ENCODE assay signal across 35 cellular contexts in genomic region chr7:89129600-89130375, GRCh38.
"Had no signal": no experiment of that assay in that cellular context is flagged by ENCODE, and none has a peak within 500 bp of the region (broad histone marks: within the 10 kb centered on the region; RNA-seq: fewer than 3 reads in every experiment).

No MANE protein-coding gene starts in this region.

- H3K36me3 ChIP-seq: adrenal gland, brain microvascular endothelial cell, breast epithelium had no signal

- H3K27ac ChIP-seq: adrenal gland, body of pancreas, brain microvascular endothelial cell, breast epithelium, VCaP had no signal

- H3K27me3 ChIP-seq: adrenal gland, body of pancreas, brain microvascular endothelial cell, breast epithelium had no signal

- FAIRE-seq: astrocyte, TTC549 had no signal

- DNase-seq: activated CD4-positive, alpha-beta memory T cell treated with anti-CD3 and anti-CD28 coated beads, Interleukin-2, amount 10 ng/mL, durations not matched to agents 7 days and 5 days; activated CD4-positive, alpha-beta T cell treated with anti-CD3 and anti-CD28 coated beads for 1 hour; activated CD4-positive, alpha-beta T cell treated with anti-CD3 and anti-CD28 coated beads for 36 hours; activated CD4-positive, alpha-beta T cell treated with anti-CD3 and anti-CD28 coated beads for 48 hours; activated CD4-positive, alpha-beta T cell treated with anti-CD3 and anti-CD28 coated beads, Interleukin-2, amount 10 ng/mL, durations not matched to agents 7 days and 5 days; activated CD4-positive, alpha-beta T cell treated with anti-CD3 and anti-CD28 coated beads, Interleukin-2, amount 50 U/mL, for 48 hours; activated CD4-positive, CD25-positive, alpha-beta regulatory T cell; activated CD8-positive, alpha-beta memory T cell treated with anti-CD3 and anti-CD28 coated beads for 24 hours; activated CD8-positive, alpha-beta memory T cell treated with anti-CD3 and anti-CD28 coated beads, Interleukin-2, amount 10 ng/mL, durations not matched to agents 7 days and 5 days; activated CD8-positive, alpha-beta memory T cell treated with anti-CD3 and anti-CD28 coated beads, Interleukin-2, amount 50 U/mL, for 48 hours; activated CD8-positive, alpha-beta T cell treated with anti-CD3 and anti-CD28 coated beads, Interleukin-2, amount 10 ng/mL, durations not matched to agents 7 days and 5 days; activated effector memory CD4-positive, alpha-beta T cell treated with anti-CD3 and anti-CD28 coated beads, Interleukin-2, amount 50 U/mL, for 16 hours; activated gamma-delta T cell treated with Interleukin-2 at 50 U/mL for 16 hours; activated naive CD4-positive, alpha-beta T cell; activated naive CD4-positive, alpha-beta T cell treated with anti-CD3 and anti-CD28 coated beads for 36 hours; activated naive CD4-positive, alpha-beta T cell treated with anti-CD3 and anti-CD28 coated beads, Interleukin-2, amount 50 U/mL, for 16 hours; activated naive CD8-positive, alpha-beta T cell treated with anti-CD3 and anti-CD28 coated beads for 36 hours; activated T-cell treated with anti-CD3 and anti-CD28 coated beads, Interleukin-2, amount 50 U/mL, for 4 hours; activated T-cell treated with anti-CD3 and anti-CD28 coated beads, Interleukin-2, amount 50 U/mL, for 72 hours; adrenal gland; amniotic stem cell; aorta; body of pancreas; brain microvascular endothelial cell; cerebellar nuclear complex; T-helper 1 cell; T-helper 2 cell; T-helper 9 cell had no signal

- H3K9me3 ChIP-seq: adrenal gland, body of pancreas, breast epithelium had no signal

- H3K4me3 ChIP-seq: adrenal gland, body of pancreas, breast epithelium had no signal

- ATAC-seq: activated CD4-positive, alpha-beta T cell treated with anti-CD3 and anti-CD28 coated beads for 36 hours; activated CD4-positive, CD25-positive, alpha-beta regulatory T cell treated with anti-CD3 and anti-CD28 coated beads, Interleukin-2, amount 50 U/mL, for 24 hours; activated CD8-positive, alpha-beta memory T cell treated with anti-CD3 and anti-CD28 coated beads, Interleukin-2, amount 10 ng/mL, durations not matched to agents 7 days and 5 days; activated CD8-positive, alpha-beta T cell treated with anti-CD3 and anti-CD28 coated beads, Interleukin-2, amount 10 ng/mL, durations not matched to agents 7 days and 5 days; activated naive CD4-positive, alpha-beta T cell treated with anti-CD3 and anti-CD28 coated beads, Interleukin-2, amount 50 U/mL, for 72 hours; activated T-cell treated with anti-CD3 and anti-CD28 coated beads, Interleukin-2, amount 50 U/mL, for 4 hours; activated T-cell treated with anti-CD3 and anti-CD28 coated beads, Interleukin-2, amount 50 U/mL, for 72 hours; activated T-helper 17 cell treated with anti-CD3 and anti-CD28 coated beads, Interleukin-2, amount 50 U/mL, for 72 hours; body of pancreas had no signal

- H3K4me1 ChIP-seq: adrenal gland, body of pancreas, breast epithelium had no signal
